In the genomic region with DNA sequence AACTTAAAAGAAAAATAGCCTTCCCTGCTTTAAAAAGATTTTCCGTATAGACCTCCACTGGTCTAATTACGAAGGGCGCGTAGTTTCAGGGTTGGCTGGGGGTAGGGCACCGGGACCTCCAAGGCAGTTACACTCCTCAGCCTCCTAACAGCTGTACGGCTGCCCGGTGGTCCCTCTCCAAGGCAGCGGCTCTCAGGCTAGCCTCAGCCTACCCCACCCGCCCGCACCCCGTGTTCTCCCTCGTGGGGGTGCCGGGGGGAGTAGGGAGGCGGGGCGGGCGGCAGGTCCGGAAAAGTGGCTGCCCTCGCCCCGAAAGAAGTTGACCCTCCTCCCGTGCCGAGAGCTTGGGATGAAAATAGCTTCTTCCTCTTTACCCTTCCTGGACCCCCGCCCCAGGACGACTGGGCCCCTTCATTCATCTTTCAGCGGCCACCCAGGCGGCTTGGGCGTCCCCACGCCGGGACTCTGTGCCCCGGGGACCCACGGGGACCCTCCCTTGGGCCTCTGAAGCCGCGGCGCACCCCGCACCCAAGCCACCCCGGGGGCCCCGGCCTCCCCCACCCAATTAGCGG, we compare ENCODE assay signal across 8 cellular contexts. TPM values are rescaled to one million over a fixed set of nuclear protein-coding genes. Genes with fewer than 3 reads are reported as not detected.
DNase-seq lines count a peak whose midpoint lies in the region; ATAC-seq and TF ChIP-seq lines count a peak whose summit lies in the region.

No MANE protein-coding gene starts in this region.

- peaks cover 29% of the 10 kb centered on the region for H3K4me1 Mint-ChIP-seq in activated CD8-positive, alpha-beta T cell treated with anti-CD3 and anti-CD28 coated beads for 36 hours (ENCODE audit: low read depth)
- H3K4me1 Mint-ChIP-seq in naive thymus-derived CD4-positive, alpha-beta T cell: peaks cover 15 to 34% (median 24%) of the 10 kb centered on the region in 7 donors

- H3K9me3 Mint-ChIP-seq in activated CD8-positive, alpha-beta T cell treated with anti-CD3 and anti-CD28 coated beads for 36 hours: no peaks in the 10 kb centered on the region
- no peaks in the 10 kb centered on the region for H3K9me3 Mint-ChIP-seq in naive thymus-derived CD4-positive, alpha-beta T cell

- POLR2A ChIA-PET in activated CD8-positive, alpha-beta T cell treated with anti-CD3 and anti-CD28 coated beads for 36 hours (lab: Charles Lee): interaction anchor here (0.6 to 2.1 kb wide), 9 partner anchors 17 to 193 kb away, joined by 3 to 7 read pairs (median 3); no protein-coding TSS in a partner anchor
- POLR2A ChIA-PET in naive thymus-derived CD4-positive, alpha-beta T cell (lab: Charles Lee): interaction anchor here (0.8 to 1.2 kb wide), 4 partner anchors 15 to 743 kb away, joined by 3 to 4 read pairs (median 3); a partner anchor contains a TSS

- intact Hi-C loops in activated CD8-positive, alpha-beta T cell treated with anti-CD3 and anti-CD28 coated beads for 36 hours (cut with micrococcal nuclease): loop anchor here (5.0 kb wide), 1 partner anchor 64 kb away; no protein-coding TSS in a partner anchor
- intact Hi-C loops in naive thymus-derived CD4-positive, alpha-beta T cell (cut with micrococcal nuclease): loop anchor here (5.0 to 10.0 kb wide), 6 partner anchors 101 to 796 kb away; a partner anchor contains a TSS
- intact Hi-C loops in vagina (cut with DNase I): loop anchor here (5.0 kb wide), 1 partner anchor 629 kb away; a partner anchor contains a TSS

- WGBS in esophagus, 2 donors: 1% methylated on average over 26 to 37 of the region's 37 CpGs

- H3K4me1 ChIP-seq in esophagus (ENCODE audit: control insufficient read depth in 2 of 2, insufficient read depth in 2 of 2, low read length in 1 of 2) (peaks cover 0 to 3% of the 10 kb centered on the region in 2 donors), vagina (peaks cover 28% of the 10 kb centered on the region)
- peaks cover 10 to 12% of the 10 kb centered on the region in 2 donors for H3K4me1 ChIP-seq in naive thymus-derived CD4-positive, alpha-beta T cell (ENCODE audit: control insufficient read depth in 2 of 2, insufficient read depth in 2 of 2, low read length in 2 of 2)

- no peaks in the 10 kb centered on the region for H3K9me3 ChIP-seq in esophagus (ENCODE audit: control insufficient read depth in 2 of 2, insufficient read depth in 1 of 2, low read depth in 1 of 2, low read length in 1 of 2)
- H3K9me3 ChIP-seq in naive thymus-derived CD4-positive, alpha-beta T cell (ENCODE audit: control insufficient read depth in 2 of 3, low read length in 3 of 3): no peaks in the 10 kb centered on the region
- H3K9me3 ChIP-seq in vagina: no peaks in the 10 kb centered on the region

- DNase-seq in DMS79 treated with DMSO at 0.1 percent for 48 hours (lab: John Stamatoyannopoulos, UW) (peak; percentile 41), DMS79 (lab: John Stamatoyannopoulos, UW) (no peak), LNCaP clone FGC (ENCODE audit: low read depth) (no peak), vagina (ENCODE audit: extremely low spot score in 2 of 2) (peak in 1 of 2 donors; percentile 89)
- DNase-seq in activated CD8-positive, alpha-beta T cell treated with anti-CD3 and anti-CD28 coated beads for 36 hours: peak; percentile 56
- DNase-seq in naive thymus-derived CD4-positive, alpha-beta T cell: peak in 4 of 9 donors; percentile 11 to 35 (median 20)

- peak overlapping the region; percentile 80 for H3K4me3 ChIP-seq in LNCaP clone FGC (ENCODE audit: low read depth, low read length)
- H3K4me3 ChIP-seq in esophagus (ENCODE audit: low read depth in 1 of 2, low read length in 2 of 2): peak overlapping the region; percentile 58 to 68
- peak overlapping the region; percentile 80 for H3K4me3 ChIP-seq in naive thymus-derived CD4-positive, alpha-beta T cell (ENCODE audit: low read length)
- H3K4me3 ChIP-seq in vagina: peak overlapping the region; percentile 72 to 95

- no peak for TF ChIP-seq CTCF in LNCaP clone FGC (IDR thresholded peaks at IDR 0.05; ENCODE audit: control insufficient read depth, extremely low read depth, insufficient read depth)
- no peak for TF ChIP-seq CTCF in activated CD8-positive, alpha-beta T cell treated with anti-CD3 and anti-CD28 coated beads for 36 hours (IDR thresholded peaks at IDR 0.05)
- TF ChIP-seq CTCF in vagina (IDR thresholded peaks at IDR 0.05): no peak

- H3K36me3 ChIP-seq in esophagus (ENCODE audit: control insufficient read depth in 2 of 2, insufficient read depth in 2 of 2, low read length in 1 of 2): no peaks in the 10 kb centered on the region
- H3K36me3 ChIP-seq in naive thymus-derived CD4-positive, alpha-beta T cell (ENCODE audit: control insufficient read depth in 2 of 3, insufficient read depth in 3 of 3, low read length in 3 of 3): no peaks in the 10 kb centered on the region
- H3K36me3 ChIP-seq in vagina: no peaks in the 10 kb centered on the region

- TF ChIP-seq POLR2A in vagina (IDR thresholded peaks at IDR 0.05): no peak

- peaks cover 8% of the 10 kb centered on the region for H3K36me3 Mint-ChIP-seq in activated CD8-positive, alpha-beta T cell treated with anti-CD3 and anti-CD28 coated beads for 36 hours (ENCODE audit: low read depth)
- H3K36me3 Mint-ChIP-seq in naive thymus-derived CD4-positive, alpha-beta T cell: no peaks in the 10 kb centered on the region

- H3K27ac Mint-ChIP-seq in activated CD8-positive, alpha-beta T cell treated with anti-CD3 and anti-CD28 coated beads for 36 hours: peak overlapping the region; percentile 77
- H3K27ac Mint-ChIP-seq in naive thymus-derived CD4-positive, alpha-beta T cell: peak overlapping the region; percentile 65 to 93 (median 90)

- CTCF ChIA-PET in activated CD8-positive, alpha-beta T cell treated with anti-CD3 and anti-CD28 coated beads for 36 hours (lab: Charles Lee): interaction anchor here (1.0 to 1.4 kb wide), 3 partner anchors 26 to 67 kb away, joined by 3 to 7 read pairs (median 3); no protein-coding TSS in a partner anchor
- CTCF ChIA-PET in naive thymus-derived CD4-positive, alpha-beta T cell (lab: Charles Lee): interaction anchor here (1.0 to 1.1 kb wide), 2 partner anchors 63 to 73 kb away, joined by 3 read pairs; no protein-coding TSS in a partner anchor

- ATAC-seq in activated CD8-positive, alpha-beta T cell treated with anti-CD3 and anti-CD28 coated beads for 36 hours: no peak
- ATAC-seq in naive thymus-derived CD4-positive, alpha-beta T cell: no peak
- no peak for ATAC-seq in GM18909 (IDR thresholded peaks at IDR 0.05; ENCODE audit: poor library complexity, unreplicated experiment)

- H3K27ac ChIP-seq in esophagus (ENCODE audit: low read depth in 2 of 2, low read length in 1 of 2) (peak overlapping the region; percentile 95 to 99), vagina (peak overlapping the region; percentile 98)
- peak overlapping the region; percentile 99 for H3K27ac ChIP-seq in naive thymus-derived CD4-positive, alpha-beta T cell (ENCODE audit: low read depth, low read length)

- H3K27me3 ChIP-seq in esophagus (ENCODE audit: control insufficient read depth in 1 of 2, insufficient read depth in 2 of 2, low read length in 2 of 2): no peaks in the 10 kb centered on the region
- H3K27me3 ChIP-seq in naive thymus-derived CD4-positive, alpha-beta T cell (ENCODE audit: control insufficient read depth in 2 of 2, insufficient read depth in 2 of 2, low read length in 2 of 2): no peaks in the 10 kb centered on the region
- no peaks in the 10 kb centered on the region for H3K27me3 ChIP-seq in vagina

- no peaks in the 10 kb centered on the region for H3K27me3 Mint-ChIP-seq in activated CD8-positive, alpha-beta T cell treated with anti-CD3 and anti-CD28 coated beads for 36 hours
- H3K27me3 Mint-ChIP-seq in naive thymus-derived CD4-positive, alpha-beta T cell: peaks cover 0 to 16% (median 0%) of the 10 kb centered on the region in 5 donors

- H3K4me3 Mint-ChIP-seq in activated CD8-positive, alpha-beta T cell treated with anti-CD3 and anti-CD28 coated beads for 36 hours: peak overlapping the region; percentile 79
- H3K4me3 Mint-ChIP-seq in naive thymus-derived CD4-positive, alpha-beta T cell: peak overlapping the region; percentile 75 to 95 (median 82)

RNA-seq across cellular contexts. Expression of a gene that starts 1.0 kb away (rescaled TPM):
- total RNA-seq in activated CD8-positive, alpha-beta T cell treated with anti-CD3 and anti-CD28 coated beads for 36 hours: 10 to 100 TPM; 16.1 to 16.2 TPM
- polyA plus RNA-seq in esophagus: 10 to 100 TPM; 11.8 to 19.3 TPM
- 10 to 100 TPM; 19.0 to 34.4 (median 23.7) TPM for total RNA-seq in naive thymus-derived CD4-positive, alpha-beta T cell
- 1 to 10 TPM in 1 of 2 donors, under 1 TPM in 1; 0.63 to 1.2 TPM for polyA plus RNA-seq in naive thymus-derived CD4-positive, alpha-beta T cell
- 24.3 TPM for total RNA-seq in vagina

Comparison
In these comparisons a context has a peak if more than half of its experiments do, and no peak if none do; other contexts are left out.
1. DNase-seq: peak in DMS79 treated with DMSO at 0.1 percent for 48 hours (single experiment) and activated CD8-positive, alpha-beta T cell treated with anti-CD3 and anti-CD28 coated beads for 36 hours (single experiment); none in DMS79 (single experiment) and LNCaP clone FGC (single experiment).
2. Peak in every context shown above with its lines, with median percentiles within 50 percentile points of each other: H3K4me3 ChIP-seq and H3K27ac ChIP-seq.